ENCODE assay signal across 9 cellular contexts in genomic region chr14:100025111-100025510, GRCh38. TPM values are rescaled to one million over a fixed set of nuclear protein-coding genes. Genes with fewer than 3 reads are reported as not detected.
DNase-seq lines count a peak whose midpoint lies in the region; ATAC-seq and TF ChIP-seq lines count a peak whose summit lies in the region.
"Had no signal": no experiment of that assay in that cellular context is flagged by ENCODE, and none has a peak within 500 bp of the region (broad histone marks: within the 10 kb centered on the region; RNA-seq: fewer than 3 reads in every experiment).

No MANE protein-coding gene starts in this region.

- H3K27ac ChIP-seq in DND-41 (ENCODE audit: low read length) (peak overlapping the region; percentile 62), HEK293 (ENCODE audit: extremely low read depth, low read depth, low read length) (no peak overlapping the region), vagina (no peak overlapping the region)
- no peak overlapping the region for H3K27ac ChIP-seq in CD4-positive, alpha-beta memory T cell (ENCODE audit: low read depth, low read length)

- H3K4me2 ChIP-seq in DND-41 (ENCODE audit: insufficient read depth, low read length), result peak overlapping the region; percentile 7; the same call in 1 of the 2 replicates

- no peak overlapping the region for H3K27ac Mint-ChIP-seq in CD4-positive, alpha-beta memory T cell
- H3K27ac Mint-ChIP-seq: naive B cell had no signal

- no peaks in the 10 kb centered on the region for H3K9me3 Mint-ChIP-seq in CD4-positive, alpha-beta memory T cell
- H3K9me3 Mint-ChIP-seq: naive B cell had no signal

- peaks cover 100% of the 10 kb centered on the region for H3K79me2 ChIP-seq in DND-41 (ENCODE audit: insufficient read depth, low read length)

- ATAC-seq in DND-41 (ENCODE audit: insufficient read depth, low read depth), result peak; percentile 97
- ATAC-seq in HG03342 (IDR thresholded peaks at IDR 0.05; ENCODE audit: unreplicated experiment), result no peak

- H3K27me3 ChIP-seq in DND-41 (ENCODE audit: insufficient read depth, low read length, poor library complexity), result no peaks in the 10 kb centered on the region
- no peaks in the 10 kb centered on the region for H3K27me3 ChIP-seq in vagina
- H3K27me3 ChIP-seq in CD4-positive, alpha-beta memory T cell (ENCODE audit: insufficient read depth, low read length), result no peaks in the 10 kb centered on the region

- H4K20me1 ChIP-seq in DND-41 (ENCODE audit: insufficient read depth, low read length), result peaks cover 56% of the 10 kb centered on the region; the same call in 1 of the 2 replicates

- H3K9ac ChIP-seq in DND-41 (ENCODE audit: low read depth, low read length), result no peak overlapping the region

- intact Hi-C loops in vagina (cut with DNase I), result no loop called here
- intact Hi-C loops in CD4-positive, alpha-beta memory T cell (cut with micrococcal nuclease), result no loop called here

- DNase-seq in DND-41 (peak; percentile 79), OCI-M1 (lab: John Stamatoyannopoulos, UW) (peak; percentile 75), T47D (ENCODE audit: low read depth in 1 of 2, low spot score in 1 of 2) (peak; percentile 63 to 95), myocyte (ENCODE audit: low read depth) (peak; percentile 51), vagina (ENCODE audit: extremely low spot score in 2 of 2) (no peak)
- DNase-seq in CD4-positive, alpha-beta memory T cell, result no peak
- DNase-seq: naive B cell had no signal

- no peaks in the 10 kb centered on the region for H3K36me3 ChIP-seq in DND-41 (ENCODE audit: insufficient read depth, low read length)
- H3K36me3 ChIP-seq in HEK293 (ENCODE audit: control insufficient read depth in 2 of 2, insufficient read depth in 1 of 2, low read length in 2 of 2), result no peaks in the 10 kb centered on the region
- H3K36me3 ChIP-seq in vagina, result no peaks in the 10 kb centered on the region
- H3K36me3 ChIP-seq in CD4-positive, alpha-beta memory T cell (ENCODE audit: insufficient read depth, low read length), result no peaks in the 10 kb centered on the region

- in situ Hi-C loops in T47D (cut with HindIII; ENCODE audit: low pct_unique_long_range_greater_than_20kb, low sequenced_read_pairs), result no loop called here

- H3K4me3 ChIP-seq in DND-41 (ENCODE audit: low read depth in 1 of 2, low read length in 2 of 2) (no peak overlapping the region), HEK293 (ENCODE audit: low read depth, low read length) (no peak overlapping the region), vagina (no peak overlapping the region)
- H3K4me3 ChIP-seq in CD4-positive, alpha-beta memory T cell (ENCODE audit: low read length in 2 of 2), result no peak overlapping the region

- H2AFZ ChIP-seq in DND-41 (ENCODE audit: low read depth, low read length), result no peak overlapping the region

- H3K27me3 Mint-ChIP-seq in CD4-positive, alpha-beta memory T cell, result peaks cover 2 to 3% of the 10 kb centered on the region in 2 donors

- peaks cover 5 to 9% (median 6%) of the 10 kb centered on the region in 4 donors for H3K4me1 Mint-ChIP-seq in CD4-positive, alpha-beta memory T cell

- peak; percentile 78 for TF ChIP-seq CTCF in DND-41 (IDR thresholded peaks at IDR 0.05; ENCODE audit: borderline replicate concordance, extremely low read depth, low read length, poor library complexity, severe bottlenecking)
- peak; percentile 90; the same call in 1 of the 2 replicates for TF ChIP-seq CTCF in HEK293 (tag by site-specific recombination; IDR thresholded peaks at IDR 0.05)
- TF ChIP-seq CTCF in vagina (IDR thresholded peaks at IDR 0.05), result no peak

- H3K9me3 ChIP-seq in DND-41 (ENCODE audit: insufficient read depth, low read length, severe bottlenecking) (no peaks in the 10 kb centered on the region), HEK293 (ENCODE audit: control insufficient read depth, insufficient read depth, low read depth, low read length) (no peaks in the 10 kb centered on the region), vagina (no peaks in the 10 kb centered on the region)
- H3K9me3 ChIP-seq in CD4-positive, alpha-beta memory T cell (ENCODE audit: control insufficient read depth in 1 of 2, low read length in 2 of 2), result no peaks in the 10 kb centered on the region

- no peak overlapping the region for H3K4me3 Mint-ChIP-seq in CD4-positive, alpha-beta memory T cell
- H3K4me3 Mint-ChIP-seq: naive B cell had no signal

- H3K4me1 ChIP-seq in DND-41 (ENCODE audit: insufficient read depth, low read length) (peaks cover 36% of the 10 kb centered on the region), HEK293 (ENCODE audit: control insufficient read depth, insufficient read depth, low read length) (peaks cover 16% of the 10 kb centered on the region; the same call in 1 of the 2 replicates), vagina (peaks cover 20% of the 10 kb centered on the region)
- no peaks in the 10 kb centered on the region for H3K4me1 ChIP-seq in CD4-positive, alpha-beta memory T cell (ENCODE audit: insufficient read depth, low read length)

- POLR2A ChIA-PET in HEK293 (lab: Yijun Ruan, JAX), result interaction anchor here (1.4 kb wide), 1 partner anchor 54 kb away, joined by 4 read pairs; no protein-coding TSS in a partner anchor
- POLR2A ChIA-PET in CD4-positive, alpha-beta memory T cell (lab: Charles Lee; ENCODE audit: partially characterized antibody), result no interaction called here

- CTCF ChIA-PET in HEK293 (lab: Yijun Ruan, JAX), result interaction anchor here (0.6 to 3.0 kb wide), 18 partner anchors 12 to 391 kb away, joined by 3 to 24 read pairs (median 4); no protein-coding TSS in a partner anchor
- CTCF ChIA-PET in CD4-positive, alpha-beta memory T cell (lab: Charles Lee; ENCODE audit: partially characterized antibody), result interaction anchor here (0.8 to 1.2 kb wide), 2 partner anchors 8 to 42 kb away, joined by 3 read pairs; no protein-coding TSS in a partner anchor

- no peaks in the 10 kb centered on the region for H3K36me3 Mint-ChIP-seq in CD4-positive, alpha-beta memory T cell
- H3K36me3 Mint-ChIP-seq: naive B cell had no signal

- no peak for TF ChIP-seq POLR2A in vagina (IDR thresholded peaks at IDR 0.05)

TF ChIP-seq in HEK293, 187 proteins besides CTCF, POLR2A, EP300 and RAD21 (continues in another document):
- TF ChIP-seq ZNF391 (tag by site-specific recombination; IDR thresholded peaks at IDR 0.05; ENCODE audit: borderline replicate concordance, low read depth), result no peak
- no peak for TF ChIP-seq ZBTB7A (tag by site-specific recombination; IDR thresholded peaks at IDR 0.05; ENCODE audit: low read depth)
- TF ChIP-seq HOXA7 (CRISPR knock-in tag; IDR thresholded peaks at IDR 0.05; ENCODE audit: borderline replicate concordance), result no peak
- no peak for TF ChIP-seq ZNF626 (tag by site-specific recombination; IDR thresholded peaks at IDR 0.05)
- TF ChIP-seq IKZF3 (tag by site-specific recombination; IDR thresholded peaks at IDR 0.05), result no peak
- no peak for TF ChIP-seq ZNF23 (tag by site-specific recombination; IDR thresholded peaks at IDR 0.05; ENCODE audit: borderline replicate concordance)
- TF ChIP-seq ZNF114 (tag by site-specific recombination; IDR thresholded peaks at IDR 0.05), result no peak
- no peak for TF ChIP-seq ZNF354C (tag by site-specific recombination; IDR thresholded peaks at IDR 0.05; ENCODE audit: borderline replicate concordance, low read depth)
- TF ChIP-seq KLF17 (tag by site-specific recombination; IDR thresholded peaks at IDR 0.05), result no peak
- no peak for TF ChIP-seq BCL11A (tag by site-specific recombination; IDR thresholded peaks at IDR 0.05; ENCODE audit: low read depth)
- no peak for TF ChIP-seq ZNF777 (tag by site-specific recombination; IDR thresholded peaks at IDR 0.05; ENCODE audit: borderline replicate concordance)
- TF ChIP-seq ZNF184 (tag by site-specific recombination; IDR thresholded peaks at IDR 0.05), result no peak
- no peak for TF ChIP-seq ZNF623 (tag by site-specific recombination; IDR thresholded peaks at IDR 0.05)
- no peak for TF ChIP-seq ZBTB8A (tag by site-specific recombination; IDR thresholded peaks at IDR 0.05)
- TF ChIP-seq ZNF155 (tag by site-specific recombination; IDR thresholded peaks at IDR 0.05), result no peak
- TF ChIP-seq ZIC2 (tag by site-specific recombination; IDR thresholded peaks at IDR 0.05), result no peak
- no peak for TF ChIP-seq MZF1 (tag by site-specific recombination; IDR thresholded peaks at IDR 0.05; ENCODE audit: borderline replicate concordance)
- no peak for TF ChIP-seq ZNF146 (tag by site-specific recombination; IDR thresholded peaks at IDR 0.05)
- no peak for TF ChIP-seq ZNF404 (tag by site-specific recombination; IDR thresholded peaks at IDR 0.05)
- no peak for TF ChIP-seq SP7 (tag by site-specific recombination; IDR thresholded peaks at IDR 0.05)
- TF ChIP-seq GLI2 (tag by site-specific recombination; IDR thresholded peaks at IDR 0.05; ENCODE audit: borderline replicate concordance, low read depth), result no peak
- no peak for TF ChIP-seq ZNF274 (IDR thresholded peaks at IDR 0.05; ENCODE audit: low read length)
- TF ChIP-seq ZNF274 (tag by site-specific recombination; IDR thresholded peaks at IDR 0.05; ENCODE audit: borderline replicate concordance), result no peak
- TF ChIP-seq ZNF530 (tag by site-specific recombination; IDR thresholded peaks at IDR 0.05; ENCODE audit: low read depth), result no peak
- TF ChIP-seq ZNF133 (tag by site-specific recombination; IDR thresholded peaks at IDR 0.05), result no peak
- no peak for TF ChIP-seq ZNF132 (tag by site-specific recombination; IDR thresholded peaks at IDR 0.05; ENCODE audit: borderline replicate concordance)
- no peak for TF ChIP-seq ZNF510 (tag by site-specific recombination; IDR thresholded peaks at IDR 0.05; ENCODE audit: insufficient replicate concordance)
- no peak for TF ChIP-seq ZNF843 (tag by site-specific recombination; IDR thresholded peaks at IDR 0.05)

RNA-seq across cellular contexts. Expression of gene EVL, which starts 40.1 kb away (rescaled TPM):
- 40.8 and 54.4 TPM in 2 replicates for total RNA-seq in myocyte
- polyA plus RNA-seq in myocyte (2012), result 55.1 TPM
- 112 TPM for total RNA-seq in vagina
- 1,000 to 10,000 TPM; 1,287 to 1,352 TPM for total RNA-seq in CD4-positive, alpha-beta memory T cell
- 100 to 1,000 TPM in 1 of 2 donors, 10 to 100 TPM in 1; 81.8 to 147 TPM for polyA plus RNA-seq in CD4-positive, alpha-beta memory T cell

Comparison
In these comparisons a context has a peak if more than half of its experiments do, and no peak if none do; other contexts are left out.
1. DNase-seq: peak in DND-41 (single experiment), OCI-M1 (single experiment), T47D (2 of 2) and myocyte (single experiment); none in vagina (0 of 2) and CD4-positive, alpha-beta memory T cell (0 of 5).
2. CTCF ChIP-seq: peak in DND-41 (single experiment) and HEK293 (single experiment); none in vagina (0 of 3).
3. RNA of gene EVL, which starts 40.1 kb away (total RNA-seq): 1,287 to 1,352 TPM in CD4-positive, alpha-beta memory T cell; 112 TPM in vagina (single experiment) and 40.8 to 54.4 TPM in myocyte; every median in the first group is over 10 times any median in the second.